In the genomic region with DNA sequence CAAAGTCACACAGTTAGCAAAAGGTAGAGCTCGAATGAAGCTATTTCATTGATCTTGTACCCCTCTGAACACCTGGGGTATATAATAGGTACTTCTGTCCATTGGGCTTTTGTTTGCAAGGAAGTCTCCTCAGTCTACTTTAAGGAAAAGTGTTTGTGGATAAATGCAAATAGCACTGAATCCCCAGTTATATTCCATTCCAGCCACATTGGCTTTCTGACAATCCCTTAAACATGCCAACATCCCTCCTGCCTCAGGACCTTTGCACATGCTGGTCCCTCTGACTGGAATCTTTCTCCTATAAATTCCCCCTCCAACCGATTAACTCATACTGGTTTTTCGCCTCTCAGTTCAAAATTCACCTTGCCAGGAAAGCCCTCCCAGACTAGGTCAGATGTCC, we compare ENCODE assay signal across 21 cellular contexts. TPM values are rescaled to one million over a fixed set of nuclear protein-coding genes. Genes with fewer than 3 reads are reported as not detected.
DNase-seq lines count a peak whose midpoint lies in the region; ATAC-seq and TF ChIP-seq lines count a peak whose summit lies in the region.
"Had no signal": no experiment of that assay in that cellular context is flagged by ENCODE, and none has a peak within 500 bp of the region (broad histone marks: within the 10 kb centered on the region; RNA-seq: fewer than 3 reads in every experiment).

No MANE protein-coding gene starts in this region.

- H3K36me3 ChIP-seq in HCT116 (ENCODE audit: control insufficient read depth in 1 of 2, insufficient read depth in 2 of 2, low read length in 2 of 2) (peaks cover 15 to 47% of the 10 kb centered on the region in 2 experiments), OCI-LY7 (ENCODE audit: insufficient read depth, low read length) (no peaks in the 10 kb centered on the region)

- H3K4me3 Mint-ChIP-seq in activated T-helper 2 cell treated with anti-CD3 and anti-CD28 coated beads, Interferon-gamma antibody, Interleukin-2, Interleukin-4, amounts not matched to agents 10 μg/mL and 5 μg/mL and 100 μg/mL, durations not matched to agents 14 hours and 24 hours and 36 hours (ENCODE audit: low read depth), result no peak overlapping the region
- H3K4me3 Mint-ChIP-seq: CD4-positive, alpha-beta memory T cell had no signal

- no peaks in the 10 kb centered on the region for H3K27me3 ChIP-seq in HCT116 (ENCODE audit: insufficient read depth, low read length)
- H3K27me3 ChIP-seq: BLaER1 treated with 17β-estradiol and CSF1 and Interleukin-3, amounts not matched to agents 10 nM and 100 nM had no signal

- H3K27ac Mint-ChIP-seq in activated T-helper 2 cell treated with anti-CD3 and anti-CD28 coated beads, Interferon-gamma antibody, Interleukin-2, Interleukin-4, amounts not matched to agents 10 μg/mL and 5 μg/mL and 100 μg/mL, durations not matched to agents 14 hours and 24 hours and 36 hours, result peak overlapping the region; percentile 9

- no TSS peak for BruUV-seq in HCT116 (replicated peaks; lab: Mats Ljungman, UMichigan)
- no TSS peak for BruUV-seq in OCI-LY7 (replicated peaks; lab: Mats Ljungman, UMichigan)

- H3K9me3 ChIP-seq in HCT116 (ENCODE audit: control insufficient read depth in 1 of 2, insufficient read depth in 1 of 2, low read depth in 1 of 2, low read length in 2 of 2), result no peaks in the 10 kb centered on the region
- no peaks in the 10 kb centered on the region for H3K9me3 ChIP-seq in OCI-LY7 (ENCODE audit: low read length)
- H3K9me3 ChIP-seq: Caco-2 had no signal

- no peak overlapping the region for H3K9ac ChIP-seq in HCT116 (ENCODE audit: low read length)
- H3K9ac ChIP-seq: BLaER1 treated with 17β-estradiol and CSF1 and Interleukin-3, amounts not matched to agents 10 nM and 100 nM had no signal

- H3K4me1 ChIP-seq in HCT116 (ENCODE audit: control insufficient read depth in 1 of 2, insufficient read depth in 2 of 2, low read length in 2 of 2), result peaks cover 8 to 35% of the 10 kb centered on the region in 2 experiments; a peak in 3 of 4 replicates
- no peaks in the 10 kb centered on the region for H3K4me1 ChIP-seq in OCI-LY7 (ENCODE audit: insufficient read depth, low read length, poor library complexity, severe bottlenecking)

- intact Hi-C loops in HCT116 (cut with micrococcal nuclease) (no loop called here), OCI-LY7 (cut with micrococcal nuclease; ENCODE audit: unreplicated experiment) (no loop called here)
- intact Hi-C loops in activated T-helper 2 cell treated with anti-CD3 and anti-CD28 coated beads, Interferon-gamma antibody, Interleukin-2, Interleukin-4, amounts not matched to agents 10 μg/mL and 5 μg/mL and 100 μg/mL, durations not matched to agents 14 hours and 24 hours and 36 hours (cut with micrococcal nuclease), result no loop called here

- peaks cover 46% of the 10 kb centered on the region for H3K4me1 Mint-ChIP-seq in activated T-helper 2 cell treated with anti-CD3 and anti-CD28 coated beads, Interferon-gamma antibody, Interleukin-2, Interleukin-4, amounts not matched to agents 10 μg/mL and 5 μg/mL and 100 μg/mL, durations not matched to agents 14 hours and 24 hours and 36 hours (ENCODE audit: low read depth)

- POLR2A ChIA-PET in HCT116 (lab: Charles Lee) (interaction anchor here (1.4 to 24.1 kb wide), 3 partner anchors 9 to 203 kb away, joined by 3 to 438 read pairs (median 3); no protein-coding TSS in a partner anchor), OCI-LY7 (lab: Charles Lee) (no interaction called here)

- CTCF ChIA-PET in HCT116 (lab: Charles Lee), result interaction anchor here (0.7 to 4.2 kb wide), 3 partner anchors 32 to 160 kb away, joined by 3 to 26 read pairs (median 3); no protein-coding TSS in a partner anchor
- CTCF ChIA-PET in OCI-LY7 (lab: Charles Lee; ENCODE audit: unreplicated experiment), result no interaction called here

- H3K4me3 ChIP-seq in HCT116 (replicated peaks in 1 of 2; ENCODE audit: low read depth in 1 of 2, low read length in 2 of 2), result no peak overlapping the region
- no peak overlapping the region for H3K4me3 ChIP-seq in fibroblast of mammary gland (ENCODE audit: control insufficient read depth, low read depth, low read length)
- H3K4me3 ChIP-seq in OCI-LY7 (ENCODE audit: low read depth, low read length, poor library complexity, severe bottlenecking), result no peak overlapping the region
- H3K4me3 ChIP-seq: BLaER1 treated with 17β-estradiol and CSF1 and Interleukin-3, amounts not matched to agents 10 nM and 100 nM had no signal

- no peak for TF ChIP-seq CTCF in HCT116 (IDR thresholded peaks at IDR 0.05 in 2 of 3, conservative IDR thresholded peaks at IDR 0.05 in 1 of 3; ENCODE audit: borderline replicate concordance in 1 of 3, insufficient read depth in 1 of 3, low read depth in 2 of 3, low read length in 2 of 3)
- TF ChIP-seq CTCF in fibroblast of mammary gland (conservative IDR thresholded peaks at IDR 0.05; ENCODE audit: control insufficient read depth, insufficient read depth, low read depth, low read length), result no peak
- TF ChIP-seq CTCF in OCI-LY7 (conservative IDR thresholded peaks at IDR 0.05; ENCODE audit: low read length), result no peak

- no peak for ATAC-seq in HCT116

- H3K27ac ChIP-seq in HCT116 (ENCODE audit: low read depth, low read length) (no peak overlapping the region), OCI-LY7 (ENCODE audit: low read depth, low read length, poor library complexity, severe bottlenecking) (no peak overlapping the region)
- H3K27ac ChIP-seq: BLaER1 treated with 17β-estradiol and CSF1 and Interleukin-3, amounts not matched to agents 10 nM and 100 nM had no signal

- RAD21 ChIA-PET in HCT116 (lab: Charles Lee; ENCODE audit: low non-redundant PET in 1 of 2, low total read pairs in 2 of 2, uncharacterized antibody in 2 of 2, unreplicated experiment in 2 of 2), result interaction anchor here in 1 of 2 experiments (0.6 kb wide), 1 partner anchor 11 kb away, joined by 4 read pairs; no protein-coding TSS in a partner anchor

- peaks cover 26% of the 10 kb centered on the region; the same call in 1 of the 2 replicates for H4K20me1 ChIP-seq in HCT116 (ENCODE audit: insufficient read depth)
- no peaks in the 10 kb centered on the region for H4K20me1 ChIP-seq in OCI-LY7 (ENCODE audit: insufficient read depth, low read length)

- H3K9me2 ChIP-seq in HCT116 (ENCODE audit: insufficient read depth) (no peaks in the 10 kb centered on the region), OCI-LY7 (ENCODE audit: insufficient read depth, low read length) (no peaks in the 10 kb centered on the region)

- no peak for TF ChIP-seq POLR2A in HCT116 (IDR thresholded peaks at IDR 0.05; ENCODE audit: borderline replicate concordance, extremely low read depth, insufficient read depth, insufficient read length)

- no peak for TF ChIP-seq RAD21 in HCT116 (IDR thresholded peaks at IDR 0.05; ENCODE audit: low read depth)

- H3K9me3 Mint-ChIP-seq in activated T-helper 2 cell treated with anti-CD3 and anti-CD28 coated beads, Interferon-gamma antibody, Interleukin-2, Interleukin-4, amounts not matched to agents 10 μg/mL and 5 μg/mL and 100 μg/mL, durations not matched to agents 14 hours and 24 hours and 36 hours, result no peaks in the 10 kb centered on the region
- H3K9me3 Mint-ChIP-seq: CD4-positive, alpha-beta memory T cell had no signal

- no peaks in the 10 kb centered on the region for H3K27me3 Mint-ChIP-seq in activated T-helper 2 cell treated with anti-CD3 and anti-CD28 coated beads, Interferon-gamma antibody, Interleukin-2, Interleukin-4, amounts not matched to agents 10 μg/mL and 5 μg/mL and 100 μg/mL, durations not matched to agents 14 hours and 24 hours and 36 hours (ENCODE audit: low read depth)
- H3K27me3 Mint-ChIP-seq: CD4-positive, alpha-beta memory T cell had no signal

- peak; percentile 9 for DNase-seq in activated effector memory CD4-positive, alpha-beta T cell treated with anti-CD3 and anti-CD28 coated beads, Interleukin-2, amount 50 U/mL, for 16 hours
- DNase-seq in activated effector memory CD4-positive, alpha-beta T cell treated with Interleukin-2 at 50 U/mL for 16 hours, result no peak
- DNase-seq in HCT116 (ENCODE audit: low read depth, low spot score) (no peak), fibroblast of mammary gland (ENCODE audit: low read depth) (peak; percentile 34), RPMI8226 (no peak), OCI-LY7 (ENCODE audit: low spot score) (no peak), anterior cingulate cortex (lab: John Stamatoyannopoulos, UW) (no peak)
- DNase-seq in activated T-helper 2 cell treated with anti-CD3 and anti-CD28 coated beads, Interferon-gamma antibody, Interleukin-2, Interleukin-4, amounts not matched to agents 10 μg/mL and 5 μg/mL and 100 μg/mL, durations not matched to agents 14 hours and 24 hours and 36 hours (ENCODE audit: low spot score), result no peak
- DNase-seq: ACHN; Caco-2; CD4-positive, alpha-beta memory T cell; GOT3; KBM-7; MM.1S; NCI-H1048; NCI-H1417 treated with DMSO at 0.1 percent for 48 hours; NCI-H187; NCI-H446; NCI-H526; Right ventricle myocardium superior had no signal

- peaks cover 87% of the 10 kb centered on the region for H3K36me3 Mint-ChIP-seq in activated T-helper 2 cell treated with anti-CD3 and anti-CD28 coated beads, Interferon-gamma antibody, Interleukin-2, Interleukin-4, amounts not matched to agents 10 μg/mL and 5 μg/mL and 100 μg/mL, durations not matched to agents 14 hours and 24 hours and 36 hours (ENCODE audit: low read depth)

- H3K4me2 ChIP-seq in HCT116 (ENCODE audit: low read length) (no peak overlapping the region), OCI-LY7 (ENCODE audit: low read length) (no peak overlapping the region)

- H2AFZ ChIP-seq in HCT116 (ENCODE audit: low read depth, low read length, poor library complexity, severe bottlenecking), result no peak overlapping the region
- H2AFZ ChIP-seq in OCI-LY7 (ENCODE audit: low read length), result no peak overlapping the region

- peaks cover 60% of the 10 kb centered on the region for H3K79me2 ChIP-seq in HCT116 (ENCODE audit: insufficient read depth, low read length)
- H3K79me2 ChIP-seq in OCI-LY7 (ENCODE audit: insufficient read depth, low read depth, low read length), result no peaks in the 10 kb centered on the region

TF ChIP-seq in HCT116, 20 proteins besides CTCF, POLR2A, EP300 and RAD21 (continues in another document):
- TF ChIP-seq ATF3 (IDR thresholded peaks at IDR 0.05), result no peak

RNA-seq across cellular contexts. Expression of gene DUSP5, which starts 17.1 kb away (rescaled TPM):
- 137 TPM for total RNA-seq in HCT116 (2021; ENCODE audit: unreplicated experiment)
- 199 and 315 TPM in 2 replicates for polyA plus RNA-seq in HCT116 (2012)
- total RNA-seq in activated T-helper 2 cell treated with anti-CD3 and anti-CD28 coated beads, Interferon-gamma antibody, Interleukin-2, Interleukin-4, amounts not matched to agents 10 μg/mL and 5 μg/mL and 100 μg/mL, durations not matched to agents 14 hours and 24 hours and 36 hours, result 84.3 and 86.2 TPM in 2 replicates
- 0.06 and 0.08 TPM in 2 replicates for total RNA-seq in OCI-LY7 (2014; rRNA removed; shearing (Covaris generic))
- 0.28 and 0.97 TPM in 2 replicates for total RNA-seq in OCI-LY7 (2022)

RNA-seq across cellular contexts. Expression of gene SMC3, which starts 52.6 kb away (rescaled TPM):
- total RNA-seq in HCT116 (2021; ENCODE audit: unreplicated experiment), result 64.3 TPM
- polyA plus RNA-seq in HCT116 (2012), result 18.2 and 27.6 TPM in 2 replicates
- total RNA-seq in activated T-helper 2 cell treated with anti-CD3 and anti-CD28 coated beads, Interferon-gamma antibody, Interleukin-2, Interleukin-4, amounts not matched to agents 10 μg/mL and 5 μg/mL and 100 μg/mL, durations not matched to agents 14 hours and 24 hours and 36 hours, result 78.4 and 78.8 TPM in 2 replicates
- 38.4 and 50.0 TPM in 2 replicates for total RNA-seq in OCI-LY7 (2014; rRNA removed; shearing (Covaris generic))
- total RNA-seq in OCI-LY7 (2022), result 73.4 and 83.6 TPM in 2 replicates

Comparison
In these comparisons a context has a peak if more than half of its experiments do, and no peak if none do; other contexts are left out.
1. DNase-seq: peak in activated effector memory CD4-positive, alpha-beta T cell treated with anti-CD3 and anti-CD28 coated beads, Interleukin-2, amount 50 U/mL, for 16 hours (single experiment) and fibroblast of mammary gland (single experiment); none in activated effector memory CD4-positive, alpha-beta T cell treated with Interleukin-2 at 50 U/mL for 16 hours (single experiment), HCT116 (single experiment), activated T-helper 2 cell treated with anti-CD3 and anti-CD28 coated beads, Interferon-gamma antibody, Interleukin-2, Interleukin-4, amounts not matched to agents 10 μg/mL and 5 μg/mL and 100 μg/mL, durations not matched to agents 14 hours and 24 hours and 36 hours (single experiment), RPMI8226 (single experiment), OCI-LY7 (single experiment) and anterior cingulate cortex (0 of 58).
2. RNA of gene DUSP5, which starts 17.1 kb away (total RNA-seq): 137 TPM in HCT116 (single experiment) and 84.3 to 86.2 TPM in activated T-helper 2 cell treated with anti-CD3 and anti-CD28 coated beads, Interferon-gamma antibody, Interleukin-2, Interleukin-4, amounts not matched to agents 10 μg/mL and 5 μg/mL and 100 μg/mL, durations not matched to agents 14 hours and 24 hours and 36 hours; 0.06 to 0.97 TPM in OCI-LY7; every median in the first group is over 10 times any median in the second.